8 cellular contexts compared by ENCODE assay signal in genomic region chr2:134718956-134719814, GRCh38. TPM values are rescaled to one million over a fixed set of nuclear protein-coding genes. Genes with fewer than 3 reads are reported as not detected.
DNase-seq lines count a peak whose midpoint lies in the region; ATAC-seq and TF ChIP-seq lines count a peak whose summit lies in the region.

TMEM163 (minus strand) TSS chr2:134719000.

- peak; percentile 65 for ATAC-seq in activated CD8-positive, alpha-beta memory T cell treated with anti-CD3 and anti-CD28 coated beads, Interleukin-2, amount 10 ng/mL, durations not matched to agents 7 days and 5 days
- ATAC-seq in activated T-helper 17 cell treated with anti-CD3 and anti-CD28 coated beads, Interleukin-2, amount 50 U/mL, for 72 hours (replicated peaks), result peak; percentile 17
- ATAC-seq in Right ventricle myocardium superior (ENCODE audit: poor library complexity) (peak; percentile 52), HG02623 (IDR thresholded peaks at IDR 0.05; ENCODE audit: unreplicated experiment) (no peak)

- peaks cover 77% of the 10 kb centered on the region for H3K27me3 Mint-ChIP-seq in activated CD8-positive, alpha-beta memory T cell treated with anti-CD3 and anti-CD28 coated beads, Interleukin-2, amount 10 ng/mL, durations not matched to agents 7 days and 5 days
- H3K27me3 Mint-ChIP-seq in activated T-helper 17 cell treated with anti-CD3 and anti-CD28 coated beads, Interleukin-2, amount 50 U/mL, for 72 hours, result peaks cover 50% of the 10 kb centered on the region
- peaks cover 78% of the 10 kb centered on the region for H3K27me3 Mint-ChIP-seq in progenitor cell of endocrine pancreas

- DNase-seq in activated CD8-positive, alpha-beta memory T cell treated with anti-CD3 and anti-CD28 coated beads, Interleukin-2, amount 10 ng/mL, durations not matched to agents 7 days and 5 days, result no peak
- DNase-seq in activated CD8-positive, alpha-beta memory T cell treated with anti-CD3 and anti-CD28 coated beads for 24 hours, result no peak
- peak; percentile 51 for DNase-seq in KBM-7
- no peak for DNase-seq in Right ventricle myocardium superior
- peak; percentile 28 for DNase-seq in progenitor cell of endocrine pancreas (ENCODE audit: low spot score, unreplicated experiment)
- DNase-seq in COLO829 (ENCODE audit: low spot score), result no peak

- H3K27ac Mint-ChIP-seq in activated CD8-positive, alpha-beta memory T cell treated with anti-CD3 and anti-CD28 coated beads, Interleukin-2, amount 10 ng/mL, durations not matched to agents 7 days and 5 days, result no peak within 1 kb of the TSS
- H3K27ac Mint-ChIP-seq in activated T-helper 17 cell treated with anti-CD3 and anti-CD28 coated beads, Interleukin-2, amount 50 U/mL, for 72 hours, result no peak within 1 kb of the TSS
- H3K27ac Mint-ChIP-seq in progenitor cell of endocrine pancreas, result peak within 1 kb of the TSS; percentile 59

- H3K36me3 Mint-ChIP-seq in activated CD8-positive, alpha-beta memory T cell treated with anti-CD3 and anti-CD28 coated beads, Interleukin-2, amount 10 ng/mL, durations not matched to agents 7 days and 5 days, result peaks cover 1% of the 10 kb centered on the region
- H3K36me3 Mint-ChIP-seq in activated T-helper 17 cell treated with anti-CD3 and anti-CD28 coated beads, Interleukin-2, amount 50 U/mL, for 72 hours (ENCODE audit: low read depth), result peaks cover 8% of the 10 kb centered on the region
- no peaks in the 10 kb centered on the region for H3K36me3 Mint-ChIP-seq in progenitor cell of endocrine pancreas (ENCODE audit: insufficient read depth)

- peak within 1 kb of the TSS; percentile 55 for H3K4me3 Mint-ChIP-seq in activated CD8-positive, alpha-beta memory T cell treated with anti-CD3 and anti-CD28 coated beads, Interleukin-2, amount 10 ng/mL, durations not matched to agents 7 days and 5 days
- H3K4me3 Mint-ChIP-seq in activated T-helper 17 cell treated with anti-CD3 and anti-CD28 coated beads, Interleukin-2, amount 50 U/mL, for 72 hours, result peak within 1 kb of the TSS; percentile 68
- peak within 1 kb of the TSS; percentile 72 for H3K4me3 Mint-ChIP-seq in progenitor cell of endocrine pancreas (ENCODE audit: low read depth)

- in situ Hi-C loops in KBM-7 (cut with MboI; ENCODE audit: low pct_unique_long_range_greater_than_20kb, low sequenced_read_pairs), result no loop called here

- TF ChIP-seq CTCF in progenitor cell of endocrine pancreas (IDR thresholded peaks at IDR 0.05; ENCODE audit: unreplicated experiment), result no peak

- CTCF ChIA-PET in activated CD8-positive, alpha-beta memory T cell treated with anti-CD3 and anti-CD28 coated beads, Interleukin-2, amount 10 ng/mL, durations not matched to agents 7 days and 5 days (lab: Charles Lee), result interaction anchor here (1.0 kb wide), 2 partner anchors 10 to 61 kb away, joined by 3 read pairs; no protein-coding TSS in a partner anchor

- intact Hi-C loops in Right ventricle myocardium superior (cut with DNase I), result no loop called here

- no peaks in the 10 kb centered on the region for H3K9me3 Mint-ChIP-seq in activated CD8-positive, alpha-beta memory T cell treated with anti-CD3 and anti-CD28 coated beads, Interleukin-2, amount 10 ng/mL, durations not matched to agents 7 days and 5 days (ENCODE audit: low read depth)
- H3K9me3 Mint-ChIP-seq in activated T-helper 17 cell treated with anti-CD3 and anti-CD28 coated beads, Interleukin-2, amount 50 U/mL, for 72 hours, result no peaks in the 10 kb centered on the region
- no peaks in the 10 kb centered on the region for H3K9me3 Mint-ChIP-seq in progenitor cell of endocrine pancreas (ENCODE audit: low read depth)

- peaks cover 30% of the 10 kb centered on the region for H3K4me1 Mint-ChIP-seq in activated CD8-positive, alpha-beta memory T cell treated with anti-CD3 and anti-CD28 coated beads, Interleukin-2, amount 10 ng/mL, durations not matched to agents 7 days and 5 days
- peaks cover 5% of the 10 kb centered on the region for H3K4me1 Mint-ChIP-seq in activated T-helper 17 cell treated with anti-CD3 and anti-CD28 coated beads, Interleukin-2, amount 50 U/mL, for 72 hours
- H3K4me1 Mint-ChIP-seq in progenitor cell of endocrine pancreas (ENCODE audit: low read depth), result peaks cover 1% of the 10 kb centered on the region

RNA-seq across cellular contexts. Expression of gene TMEM163, which starts in this region (rescaled TPM):
- 1 to 10 TPM; 2.1 to 2.3 TPM for total RNA-seq in activated CD8-positive, alpha-beta memory T cell treated with anti-CD3 and anti-CD28 coated beads, Interleukin-2, amount 10 ng/mL, durations not matched to agents 7 days and 5 days
- total RNA-seq in activated T-helper 17 cell treated with anti-CD3 and anti-CD28 coated beads, Interleukin-2, amount 50 U/mL, for 72 hours, result 1 to 10 TPM in 1 of 2 donors, under 1 TPM in 1; 0.26 to 1.3 TPM
- total RNA-seq in Right ventricle myocardium superior (0.38 TPM), progenitor cell of endocrine pancreas (3.7 and 3.8 TPM in 2 replicates)

Comparison
In these comparisons a context has a peak if more than half of its experiments do, and no peak if none do; other contexts are left out.
1. Peak in ATAC-seq in Right ventricle myocardium superior; RNA of the gene not detected or under 1 TPM.
2. DNase-seq: peak in KBM-7 (single experiment) and progenitor cell of endocrine pancreas (single experiment); none in activated CD8-positive, alpha-beta memory T cell treated with anti-CD3 and anti-CD28 coated beads, Interleukin-2, amount 10 ng/mL, durations not matched to agents 7 days and 5 days (single experiment), activated CD8-positive, alpha-beta memory T cell treated with anti-CD3 and anti-CD28 coated beads for 24 hours (single experiment), Right ventricle myocardium superior (single experiment) and COLO829 (single experiment).
3. Peak in every context shown above with its lines, with median percentiles within 50 percentile points of each other: H3K4me3 Mint-ChIP-seq.